ENCODE assay signal across 12 cellular contexts in genomic region chr16:75620326-75621169, GRCh38. TPM values are rescaled to one million over a fixed set of nuclear protein-coding genes. Genes with fewer than 3 reads are reported as not detected.
A peak's percentile ranks its signal among the peaks of the same experiment; 100 is the strongest.
DNase-seq lines count a peak whose midpoint lies in the region; ATAC-seq, FAIRE-seq and TF ChIP-seq lines count a peak whose summit lies in the region.
"Had no signal": no experiment of that assay in that cellular context is flagged by ENCODE, and none has a peak within 500 bp of the region (broad histone marks: within the 10 kb centered on the region; RNA-seq: fewer than 3 reads in every experiment).

No MANE protein-coding gene starts in this region.

- no peak for ATAC-seq in GM18909 (IDR thresholded peaks at IDR 0.05; ENCODE audit: poor library complexity, unreplicated experiment)

- no peak for FAIRE-seq in astrocyte (lab: Jason Lieb, UNC)

- H3K9me3 Mint-ChIP-seq in activated CD4-positive, alpha-beta T cell treated with anti-CD3 and anti-CD28 coated beads, Interleukin-2, amount 10 ng/mL, durations not matched to agents 24 days and 14 days, result no peaks in the 10 kb centered on the region
- no peaks in the 10 kb centered on the region for H3K9me3 Mint-ChIP-seq in astrocyte (ENCODE audit: unreplicated experiment)

- H3K27ac Mint-ChIP-seq in activated CD4-positive, alpha-beta T cell treated with anti-CD3 and anti-CD28 coated beads, Interleukin-2, amount 10 ng/mL, durations not matched to agents 24 days and 14 days, result no peak overlapping the region
- no peak overlapping the region for H3K27ac Mint-ChIP-seq in astrocyte (ENCODE audit: unreplicated experiment)

- H3K4me3 ChIP-seq in astrocyte (ENCODE audit: insufficient read depth, low read depth, low read length), result no peak overlapping the region
- peak overlapping the region in 1 of 8 donors; percentile 39 for H3K4me3 ChIP-seq in spleen
- H3K4me3 ChIP-seq: prostate gland had no signal

- H3K36me3 ChIP-seq in astrocyte (ENCODE audit: insufficient read depth, low read length) (peaks cover 26% of the 10 kb centered on the region), spleen (peaks cover 0 to 59% (median 37%) of the 10 kb centered on the region in 6 donors)
- H3K36me3 ChIP-seq: prostate gland had no signal

- DNase-seq in activated CD4-positive, alpha-beta T cell treated with anti-CD3 and anti-CD28 coated beads for 4 hours, result peak; percentile 32 to 37
- no peak for DNase-seq in activated CD4-positive, alpha-beta T cell treated with anti-CD3 and anti-CD28 coated beads, Interleukin-2, amount 10 ng/mL, durations not matched to agents 24 days and 14 days
- DNase-seq in T-helper 22 cell (ENCODE audit: low read depth) (peak; percentile 8), astrocyte (ENCODE audit: low read depth) (no peak), spleen (peak; percentile 80), DMS 273 treated with DMSO at 0.1 percent for 48 hours (lab: John Stamatoyannopoulos, UW) (no peak), DMS153 (lab: John Stamatoyannopoulos, UW) (no peak)
- DNase-seq: GDM1 had no signal

- no peak overlapping the region for H3K4me3 Mint-ChIP-seq in activated CD4-positive, alpha-beta T cell treated with anti-CD3 and anti-CD28 coated beads, Interleukin-2, amount 10 ng/mL, durations not matched to agents 24 days and 14 days
- H3K4me3 Mint-ChIP-seq in astrocyte (ENCODE audit: unreplicated experiment), result peak overlapping the region; percentile 34

- no peak overlapping the region for H3K27ac ChIP-seq in astrocyte (ENCODE audit: low read depth, low read length)
- H3K27ac ChIP-seq in spleen, result peak overlapping the region in 5 of 8 donors; percentile 55 to 97 (median 96)
- H3K27ac ChIP-seq: prostate gland, VCaP had no signal

- H4K20me1 ChIP-seq in astrocyte (ENCODE audit: insufficient read depth, low read length), result no peaks in the 10 kb centered on the region

- TF ChIP-seq POLR2A in spleen (IDR thresholded peaks at IDR 0.05), result no peak

- H3K4me1 ChIP-seq in astrocyte (ENCODE audit: insufficient read depth, low read length) (peaks cover 6% of the 10 kb centered on the region), spleen (peaks cover 11 to 47% (median 37%) of the 10 kb centered on the region in 6 donors)

- no peak overlapping the region for H3K9ac ChIP-seq in astrocyte (ENCODE audit: low read length)

- TF ChIP-seq CTCF in astrocyte (IDR thresholded peaks at IDR 0.05; ENCODE audit: insufficient read depth, low read depth, low read length) (no peak), spleen (IDR thresholded peaks at IDR 0.05 in 8 of 11, conservative IDR thresholded peaks at IDR 0.05 in 3 of 11) (no peak)

- WGBS in spleen, 5 donors, result 73 to 82% (median 75%) methylated on average over 20 of the region's 20 CpGs

- H3K9me3 ChIP-seq in astrocyte (ENCODE audit: insufficient read depth, low read depth, low read length), result no peaks in the 10 kb centered on the region
- no peaks in the 10 kb centered on the region for H3K9me3 ChIP-seq in spleen
- H3K9me3 ChIP-seq: prostate gland had no signal

- peaks cover 31% of the 10 kb centered on the region for H3K4me1 Mint-ChIP-seq in activated CD4-positive, alpha-beta T cell treated with anti-CD3 and anti-CD28 coated beads, Interleukin-2, amount 10 ng/mL, durations not matched to agents 24 days and 14 days
- H3K4me1 Mint-ChIP-seq in astrocyte (ENCODE audit: low read depth, unreplicated experiment), result peaks cover 8% of the 10 kb centered on the region

- intact Hi-C loops in activated CD4-positive, alpha-beta T cell treated with anti-CD3 and anti-CD28 coated beads, Interleukin-2, amount 10 ng/mL, durations not matched to agents 24 days and 14 days (cut with micrococcal nuclease), result loop anchor here (5.0 to 10.0 kb wide), 2 partner anchors 636 to 1323 kb away; partner anchors contain the start of genes PSMD7 and WDR59
- intact Hi-C loops in spleen (cut with DNase I; ENCODE audit: low total_unique reads), result loop anchor here (5.0 to 10.0 kb wide), 2 partner anchors 53 to 156 kb away; partner anchors contain the start of genes GABARAPL2 and TMEM170A

- no peaks in the 10 kb centered on the region for H3K27me3 Mint-ChIP-seq in activated CD4-positive, alpha-beta T cell treated with anti-CD3 and anti-CD28 coated beads, Interleukin-2, amount 10 ng/mL, durations not matched to agents 24 days and 14 days
- H3K27me3 Mint-ChIP-seq in astrocyte (ENCODE audit: low read depth, unreplicated experiment), result no peaks in the 10 kb centered on the region

- H3K27me3 ChIP-seq in astrocyte (ENCODE audit: insufficient read depth, low read length), result no peaks in the 10 kb centered on the region
- H3K27me3 ChIP-seq in spleen (replicated peaks in 1 of 7), result no peaks in the 10 kb centered on the region

- peak overlapping the region; percentile 91 for H3K4me2 ChIP-seq in astrocyte (ENCODE audit: low read length)

- no peak overlapping the region for H2AFZ ChIP-seq in astrocyte (ENCODE audit: low read depth, low read length)

- H3K79me2 ChIP-seq in astrocyte (ENCODE audit: insufficient read depth, low read length), result peaks cover 12% of the 10 kb centered on the region

- H3K36me3 Mint-ChIP-seq in activated CD4-positive, alpha-beta T cell treated with anti-CD3 and anti-CD28 coated beads, Interleukin-2, amount 10 ng/mL, durations not matched to agents 24 days and 14 days (ENCODE audit: low read depth), result peaks cover 48% of the 10 kb centered on the region
- peaks cover 16% of the 10 kb centered on the region for H3K36me3 Mint-ChIP-seq in astrocyte (ENCODE audit: low read depth, unreplicated experiment)

RNA-seq across cellular contexts. Expression of gene ADAT1, which starts 2.5 kb away (rescaled TPM):
- 58.6 and 64.4 TPM in 2 replicates for total RNA-seq in activated CD4-positive, alpha-beta T cell treated with anti-CD3 and anti-CD28 coated beads, Interleukin-2, amount 10 ng/mL, durations not matched to agents 24 days and 14 days
- total RNA-seq in astrocyte (37.4 and 37.9 TPM in 2 replicates), spleen (100 to 1,000 TPM in 1 of 7 donors, 10 to 100 TPM in 6; 42.5 to 120 (median 65.5) TPM)
- polyA plus RNA-seq in spleen, result 10 to 100 TPM; 13.2 to 18.3 (median 14.5) TPM

RNA-seq across cellular contexts. Expression of gene KARS1, which starts 26.9 kb away (rescaled TPM):
- total RNA-seq in activated CD4-positive, alpha-beta T cell treated with anti-CD3 and anti-CD28 coated beads, Interleukin-2, amount 10 ng/mL, durations not matched to agents 24 days and 14 days, result 285 and 296 TPM in 2 replicates
- total RNA-seq in astrocyte (150 and 155 TPM in 2 replicates), spleen (10 to 100 TPM; 85.2 to 97.7 (median 89.6) TPM)
- polyA plus RNA-seq in spleen, result 10 to 100 TPM; 63.7 to 88.0 (median 83.2) TPM

RNA-seq across cellular contexts. Expression of gene TERF2IP, which starts 27.0 kb away (rescaled TPM):
- total RNA-seq in activated CD4-positive, alpha-beta T cell treated with anti-CD3 and anti-CD28 coated beads, Interleukin-2, amount 10 ng/mL, durations not matched to agents 24 days and 14 days, result 86.8 and 89.1 TPM in 2 replicates
- total RNA-seq in astrocyte, result 57.4 and 65.7 TPM in 2 replicates
- total RNA-seq in spleen, result 10 to 100 TPM; 66.5 to 90.1 (median 75.4) TPM
- polyA plus RNA-seq in spleen, result 10 to 100 TPM; 42.8 to 71.0 (median 64.4) TPM

RNA-seq across cellular contexts. Expression of gene GABARAPL2, which starts 54.4 kb away (rescaled TPM):
- total RNA-seq in activated CD4-positive, alpha-beta T cell treated with anti-CD3 and anti-CD28 coated beads, Interleukin-2, amount 10 ng/mL, durations not matched to agents 24 days and 14 days, result 69.9 and 70.4 TPM in 2 replicates
- total RNA-seq in astrocyte, result 108 and 109 TPM in 2 replicates
- 100 to 1,000 TPM; 111 to 133 (median 119) TPM for total RNA-seq in spleen
- 100 to 1,000 TPM in 2 of 3 donors, 10 to 100 TPM in 1; 86.6 to 169 (median 130) TPM for polyA plus RNA-seq in spleen

RNA-seq across cellular contexts. Expression of gene CPHXL2, which starts 56.3 kb away (rescaled TPM):
- not detected in 2 replicates for total RNA-seq in activated CD4-positive, alpha-beta T cell treated with anti-CD3 and anti-CD28 coated beads, Interleukin-2, amount 10 ng/mL, durations not matched to agents 24 days and 14 days
- total RNA-seq in astrocyte, result not detected in 2 replicates
- total RNA-seq in spleen, result not detected
- polyA plus RNA-seq in spleen, result under 1 TPM in 1 of 3 donors, not detected in 2; 0.06 TPM
- total RNA-seq: A172, prostate gland had no signal

Comparison
In these comparisons a context has a peak if more than half of its experiments do, and no peak if none do; other contexts are left out.
1. DNase-seq: peak in activated CD4-positive, alpha-beta T cell treated with anti-CD3 and anti-CD28 coated beads for 4 hours (2 of 2), T-helper 22 cell (single experiment) and spleen (single experiment); none in activated CD4-positive, alpha-beta T cell treated with anti-CD3 and anti-CD28 coated beads, Interleukin-2, amount 10 ng/mL, durations not matched to agents 24 days and 14 days (single experiment), astrocyte (single experiment), DMS 273 treated with DMSO at 0.1 percent for 48 hours (single experiment) and DMS153 (single experiment).